ENCODE assay signal across 12 cellular contexts in the genomic region with DNA sequence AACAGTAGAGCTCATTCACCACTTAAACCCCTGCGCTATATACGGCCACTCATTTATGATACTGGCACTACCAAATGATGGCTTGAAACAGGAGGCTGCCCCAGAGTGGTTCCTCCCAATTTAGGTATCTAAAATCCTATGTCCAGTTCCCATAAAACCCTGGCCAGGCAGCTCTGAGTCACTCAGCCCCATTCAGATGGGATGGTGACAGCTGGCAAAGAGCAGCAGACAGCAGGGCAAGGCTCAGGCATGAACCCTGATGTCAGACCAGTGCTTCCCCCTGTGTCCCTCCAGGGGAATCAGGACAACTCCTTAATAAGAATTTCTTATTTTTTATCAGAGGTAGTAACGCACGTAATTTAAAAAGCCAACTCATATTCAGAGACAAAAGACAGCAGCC.
DNase-seq lines count a peak whose midpoint lies in the region; ATAC-seq, FAIRE-seq and TF ChIP-seq lines count a peak whose summit lies in the region.
"Had no signal": no experiment of that assay in that cellular context is flagged by ENCODE, and none has a peak within 500 bp of the region (broad histone marks: within the 10 kb centered on the region; RNA-seq: fewer than 3 reads in every experiment).

No MANE protein-coding gene starts in this region.

- intact Hi-C loops in MCF 10A (cut with micrococcal nuclease): no loop called here
- intact Hi-C loops in breast epithelium (cut with DNase I; ENCODE audit: low total_unique reads): loop anchor here (10.0 kb wide), 1 partner anchor 1102 kb away; no protein-coding TSS in a partner anchor
- intact Hi-C loops in Right ventricle myocardium superior (cut with DNase I): no loop called here
- intact Hi-C loops in aorta (cut with DNase I): loop anchor here in 1 of 2 donors (5.0 kb wide), 1 partner anchor 50 kb away; no protein-coding TSS in a partner anchor
- intact Hi-C loops in kidney (cut with DNase I): no loop called here

- no peaks in the 10 kb centered on the region for H3K27me3 Mint-ChIP-seq in MCF 10A (ENCODE audit: insufficient read depth, unreplicated experiment)
- H3K27me3 Mint-ChIP-seq in nephron progenitor cell (ENCODE audit: low read depth, poor library complexity): peaks cover 4% of the 10 kb centered on the region
- H3K27me3 Mint-ChIP-seq in stimulated activated memory B cell treated with anti-CD40 and anti-IgM and Interleukin-4, amounts not matched to agents 10 μg/mL and 1 μg/mL and 100 μg/mL, for 72 hours: peaks cover 27% of the 10 kb centered on the region

- H3K4me3 ChIP-seq in breast epithelium (no peak overlapping the region), aorta (ENCODE audit: low read length in 2 of 2) (no peak overlapping the region), kidney (ENCODE audit: low read length in 2 of 2) (no peak overlapping the region)

- ATAC-seq in Right ventricle myocardium superior (ENCODE audit: poor library complexity) (peak; percentile 75), aorta (ENCODE audit: low FRiP score) (peak; percentile 63)
- no peak for ATAC-seq in stimulated activated memory B cell treated with anti-CD40 and anti-IgM and Interleukin-4, amounts not matched to agents 10 μg/mL and 1 μg/mL and 100 μg/mL, for 72 hours

- no peak overlapping the region for H3K4me3 Mint-ChIP-seq in MCF 10A (ENCODE audit: unreplicated experiment)
- no peak overlapping the region for H3K4me3 Mint-ChIP-seq in nephron progenitor cell
- no peak overlapping the region for H3K4me3 Mint-ChIP-seq in stimulated activated memory B cell treated with anti-CD40 and anti-IgM and Interleukin-4, amounts not matched to agents 10 μg/mL and 1 μg/mL and 100 μg/mL, for 72 hours

- 17 to 26% methylated on average over 4 of the region's 4 CpGs for WGBS in aorta, 2 donors

- H3K27me3 ChIP-seq in breast epithelium (no peaks in the 10 kb centered on the region), aorta (ENCODE audit: control insufficient read depth in 1 of 2, insufficient read depth in 2 of 2, low read length in 1 of 2) (no peaks in the 10 kb centered on the region)

- H3K9me3 Mint-ChIP-seq in MCF 10A (ENCODE audit: unreplicated experiment) (no peaks in the 10 kb centered on the region), nephron progenitor cell (peaks cover 4% of the 10 kb centered on the region)
- peaks cover 24% of the 10 kb centered on the region for H3K9me3 Mint-ChIP-seq in stimulated activated memory B cell treated with anti-CD40 and anti-IgM and Interleukin-4, amounts not matched to agents 10 μg/mL and 1 μg/mL and 100 μg/mL, for 72 hours

- no TSS peak for BruUV-seq in MCF 10A (replicated peaks; lab: Mats Ljungman, UMichigan)

- no peak overlapping the region for H3K9ac ChIP-seq in kidney (ENCODE audit: low read length in 2 of 2)

- CTCF ChIA-PET in MCF 10A (lab: Yijun Ruan, JAX): interaction anchor here (0.9 to 1.2 kb wide), 4 partner anchors 29 to 293 kb away, joined by 3 to 5 read pairs (median 4); no protein-coding TSS in a partner anchor

- H3K4me1 ChIP-seq in breast epithelium (no peaks in the 10 kb centered on the region), aorta (ENCODE audit: control insufficient read depth in 1 of 2, insufficient read depth in 2 of 2, low read length in 2 of 2) (peaks cover 7 to 17% of the 10 kb centered on the region in 2 donors), kidney (ENCODE audit: control insufficient read depth in 1 of 2, insufficient read depth in 1 of 2, low read depth in 1 of 2, low read length in 2 of 2) (peaks cover 5 to 6% of the 10 kb centered on the region in 2 donors)

- H3K27ac ChIP-seq in breast epithelium (peak overlapping the region in 1 of 2 donors; percentile 4), aorta (ENCODE audit: low read depth in 1 of 2, low read length in 2 of 2) (peak overlapping the region; percentile 86 to 89), kidney (ENCODE audit: low read depth in 2 of 2, low read length in 2 of 2) (no peak overlapping the region)

- no peak for FAIRE-seq in kidney (lab: Jason Lieb, UNC)

- H3K36me3 Mint-ChIP-seq in MCF 10A (ENCODE audit: insufficient read depth, unreplicated experiment) (no peaks in the 10 kb centered on the region), nephron progenitor cell (ENCODE audit: low read depth) (no peaks in the 10 kb centered on the region)
- H3K36me3 Mint-ChIP-seq in stimulated activated memory B cell treated with anti-CD40 and anti-IgM and Interleukin-4, amounts not matched to agents 10 μg/mL and 1 μg/mL and 100 μg/mL, for 72 hours: peaks cover 18% of the 10 kb centered on the region

- peaks cover 30% of the 10 kb centered on the region for H3K4me1 Mint-ChIP-seq in MCF 10A (ENCODE audit: insufficient read depth, unreplicated experiment)
- H3K4me1 Mint-ChIP-seq in nephron progenitor cell: peaks cover 72% of the 10 kb centered on the region
- no peaks in the 10 kb centered on the region for H3K4me1 Mint-ChIP-seq in stimulated activated memory B cell treated with anti-CD40 and anti-IgM and Interleukin-4, amounts not matched to agents 10 μg/mL and 1 μg/mL and 100 μg/mL, for 72 hours

- TF ChIP-seq CTCF in MCF 10A (IDR thresholded peaks at IDR 0.05; ENCODE audit: unreplicated experiment) (no peak), breast epithelium (IDR thresholded peaks at IDR 0.05) (no peak), nephron progenitor cell (IDR thresholded peaks at IDR 0.05) (no peak), kidney (IDR thresholded peaks at IDR 0.05; ENCODE audit: borderline replicate concordance, extremely low read depth, insufficient read depth) (no peak)

- POLR2A ChIA-PET in MCF 10A (lab: Yijun Ruan, JAX): interaction anchor here (0.6 to 2.3 kb wide), 10 partner anchors 10 to 312 kb away, joined by 3 to 6 read pairs (median 4); partner anchors contain the start of gene CLN6

- TF ChIP-seq POLR2A in breast epithelium (IDR thresholded peaks at IDR 0.05): no peak

- H3K9me3 ChIP-seq in breast epithelium (peaks cover 0 to 10% of the 10 kb centered on the region in 2 donors), aorta (ENCODE audit: control insufficient read depth, low read length) (no peaks in the 10 kb centered on the region), kidney (ENCODE audit: control insufficient read depth in 1 of 2, low read length in 2 of 2) (no peaks in the 10 kb centered on the region)

- no peaks in the 10 kb centered on the region for H3K36me3 ChIP-seq in breast epithelium
- H3K36me3 ChIP-seq in aorta (ENCODE audit: control insufficient read depth in 1 of 2, insufficient read depth in 2 of 2, low read length in 1 of 2): no peaks in the 10 kb centered on the region
- no peaks in the 10 kb centered on the region for H3K36me3 ChIP-seq in kidney (ENCODE audit: control insufficient read depth in 1 of 2, insufficient read depth in 2 of 2, low read length in 2 of 2)

- peak; percentile 35 for DNase-seq in MCF 10A (ENCODE audit: unreplicated experiment)
- DNase-seq in breast epithelium (ENCODE audit: low spot score in 2 of 2): no peak
- peak; percentile 57 for DNase-seq in Right ventricle myocardium superior
- DNase-seq in nephron progenitor cell: no peak
- DNase-seq in aorta: peak; percentile 80 to 83
- DNase-seq in HT-29 (ENCODE audit: low spot score): no peak
- DNase-seq in kidney: no peak
- DNase-seq: activated CD4-positive, alpha-beta T cell treated with anti-CD3 and anti-CD28 coated beads for 48 hours; DND-41; NCI-H1105 had no signal

- H3K27ac Mint-ChIP-seq in MCF 10A (ENCODE audit: low read depth, unreplicated experiment) (peak overlapping the region; percentile 63), nephron progenitor cell (peak overlapping the region; percentile 29)
- no peak overlapping the region for H3K27ac Mint-ChIP-seq in stimulated activated memory B cell treated with anti-CD40 and anti-IgM and Interleukin-4, amounts not matched to agents 10 μg/mL and 1 μg/mL and 100 μg/mL, for 72 hours
- H3K27ac Mint-ChIP-seq: activated T-helper 2 cell treated with anti-CD3 and anti-CD28 coated beads, Interferon-gamma antibody, Interleukin-2, Interleukin-4, amounts not matched to agents 10 μg/mL and 5 μg/mL and 100 μg/mL, durations not matched to agents 14 hours and 24 hours and 36 hours had no signal

Comparison
In these comparisons a context has a peak if more than half of its experiments do, and no peak if none do; other contexts are left out.
1. DNase-seq: peak in MCF 10A (single experiment), Right ventricle myocardium superior (single experiment) and aorta (2 of 2); none in breast epithelium (0 of 2), nephron progenitor cell (single experiment), HT-29 (single experiment) and kidney (single experiment).
2. H3K27ac ChIP-seq: peak in aorta (2 of 2); none in kidney (0 of 2).